22 cellular contexts compared by ENCODE assay signal in genomic region chr4:65653740-65654361, GRCh38. TPM values are rescaled to one million over a fixed set of nuclear protein-coding genes. Genes with fewer than 3 reads are reported as not detected.
"Had no signal": no experiment of that assay in that cellular context is flagged by ENCODE, and none has a peak within 500 bp of the region (broad histone marks: within the 10 kb centered on the region; RNA-seq: fewer than 3 reads in every experiment).

No MANE protein-coding gene starts in this region.

- H3K27me3 ChIP-seq: esophagus muscularis mucosa, stomach, suprapubic skin, tibial nerve had no signal

- DNase-seq: activated CD4-positive, alpha-beta T cell treated with anti-CD3 and anti-CD28 coated beads for 1 hour; activated CD4-positive, alpha-beta T cell treated with anti-CD3 and anti-CD28 coated beads, Interleukin-2, amount 50 U/mL, for 1 hour; activated CD8-positive, alpha-beta T cell treated with anti-CD3 and anti-CD28 coated beads, Interleukin-2, amount 10 ng/mL, durations not matched to agents 7 days and 5 days; activated gamma-delta T cell; anterior cingulate cortex; central memory CD4-positive, alpha-beta T cell; effector memory CD8-positive, alpha-beta T cell; heart right ventricle; lower lobe of right lung; naive thymus-derived CD4-positive, alpha-beta T cell; occipital lobe; stimulated activated CD4-positive, alpha-beta T cell treated with anti-CD3 and anti-CD28 coated beads, Interleukin-15, amount 100 ng/mL, for 24 hours; stomach had no signal

- H3K9me3 ChIP-seq: esophagus muscularis mucosa, heart right ventricle, lower lobe of right lung, stomach, suprapubic skin, tibial nerve had no signal

- ATAC-seq: activated CD8-positive, alpha-beta T cell treated with anti-CD3 and anti-CD28 coated beads, Interleukin-2, amount 10 ng/mL, durations not matched to agents 7 days and 5 days; effector memory CD8-positive, alpha-beta T cell; heart right ventricle; lower lobe of right lung; naive thymus-derived CD4-positive, alpha-beta T cell; sciatic nerve; stimulated activated memory B cell treated with anti-CD40 and anti-IgM and Interleukin-4, amounts not matched to agents 10 μg/mL and 1 μg/mL and 100 μg/mL, for 72 hours had no signal

- H3K4me2 ChIP-seq: smooth muscle cell had no signal

- H3K27ac ChIP-seq: esophagus muscularis mucosa, heart right ventricle, lower lobe of right lung, stomach, suprapubic skin, tibial nerve had no signal

- H3K36me3 ChIP-seq: esophagus muscularis mucosa, heart right ventricle, lower lobe of right lung, stomach, suprapubic skin, tibial nerve had no signal

- H3K4me3 ChIP-seq: esophagus muscularis mucosa, heart right ventricle, lower lobe of right lung, smooth muscle cell, stomach, suprapubic skin, tibial nerve had no signal

- H3K4me1 ChIP-seq: esophagus muscularis mucosa, heart right ventricle, lower lobe of right lung, stomach, suprapubic skin, tibial nerve had no signal

- FAIRE-seq: keratinocyte had no signal

RNA-seq across cellular contexts. Expression of gene EPHA5, which starts 16.4 kb away (rescaled TPM):
- total RNA-seq: activated CD8-positive, alpha-beta T cell treated with anti-CD3 and anti-CD28 coated beads, Interleukin-2, amount 10 ng/mL, durations not matched to agents 7 days and 5 days; activated T-helper 1 cell treated with anti-CD3 and anti-CD28 coated beads, Interleukin-12 subunit alpha, Interleukin-12 subunit beta, Interleukin-2, Interleukin-4 antibody, amounts not matched to agents 30 ng/mL and 10 ng/mL and 1 ng/mL, durations not matched to agents 14 hours and 24 hours and 36 hours; dermis microvascular lymphatic vessel endothelial cell; naive thymus-derived CD4-positive, alpha-beta T cell had no signal
- polyA plus RNA-seq: keratinocyte; naive thymus-derived CD4-positive, alpha-beta T cell; smooth muscle cell had no signal
